Comparison of ENCODE assay signal across 10 cellular contexts in genomic region chr5:88691945-88692868, GRCh38.
DNase-seq lines count a peak whose midpoint lies in the region; ATAC-seq and TF ChIP-seq lines count a peak whose summit lies in the region.
"Had no signal": no experiment of that assay in that cellular context is flagged by ENCODE, and none has a peak within 500 bp of the region (broad histone marks: within the 10 kb centered on the region; RNA-seq: fewer than 3 reads in every experiment).

No MANE protein-coding gene starts in this region.

- ATAC-seq in stimulated activated effector memory CD8-positive, alpha-beta T cell treated with anti-CD3 and anti-CD28 coated beads, Interleukin-12 subunit alpha, Interleukin-12 subunit beta, amount 100 ng/mL, for 72 hours, result no peak

- TF ChIP-seq EP300 in suprapubic skin (IDR thresholded peaks at IDR 0.05), result no peak

- H3K27me3 Mint-ChIP-seq in MCF 10A (ENCODE audit: insufficient read depth, unreplicated experiment), result peaks cover 100% of the 10 kb centered on the region

- H3K9me3 Mint-ChIP-seq in MCF 10A (ENCODE audit: unreplicated experiment), result no peaks in the 10 kb centered on the region
- no peaks in the 10 kb centered on the region for H3K9me3 Mint-ChIP-seq in stimulated activated effector memory CD8-positive, alpha-beta T cell treated with anti-CD3 and anti-CD28 coated beads, Interleukin-12 subunit alpha, Interleukin-12 subunit beta, amount 100 ng/mL, for 72 hours

- intact Hi-C loops in MCF 10A (cut with micrococcal nuclease), result loop anchor here (1.0 to 10.0 kb wide), 2 partner anchors 911 to 1267 kb away; no protein-coding TSS in a partner anchor
- intact Hi-C loops in breast epithelium (cut with DNase I; ENCODE audit: low total_unique reads), result loop anchor here (10.0 kb wide), 1 partner anchor 547 kb away; no protein-coding TSS in a partner anchor

- H3K36me3 ChIP-seq in breast epithelium, result no peaks in the 10 kb centered on the region
- no peaks in the 10 kb centered on the region for H3K36me3 ChIP-seq in suprapubic skin
- H3K36me3 ChIP-seq: BLaER1 treated with 17β-estradiol and CSF1 and Interleukin-3, amounts not matched to agents 10 nM and 100 nM had no signal

- CTCF ChIA-PET in MCF 10A (lab: Yijun Ruan, JAX), result interaction anchor here (0.6 to 4.4 kb wide), 29 partner anchors 10 to 1280 kb away, joined by 3 to 107 read pairs (median 4); partner anchors contain the start of gene CCNH

- H3K4me1 ChIP-seq in breast epithelium, result peaks cover 0 to 7% of the 10 kb centered on the region in 2 donors
- peaks cover 47% of the 10 kb centered on the region for H3K4me1 ChIP-seq in suprapubic skin

- H3K4me3 ChIP-seq in breast epithelium (peak overlapping the region in 1 of 3 donors; percentile 49), suprapubic skin (peak overlapping the region; percentile 32)

- H3K27ac ChIP-seq in breast epithelium (no peak overlapping the region), angular gyrus (ENCODE audit: low read depth, low read length) (peak overlapping the region; percentile 87), suprapubic skin (no peak overlapping the region)
- H3K27ac ChIP-seq: BLaER1 treated with 17β-estradiol and CSF1 and Interleukin-3, amounts not matched to agents 10 nM and 100 nM had no signal

- BruUV-seq in MCF 10A (replicated peaks; lab: Mats Ljungman, UMichigan), result no TSS peak

- peaks cover 7% of the 10 kb centered on the region for H3K4me1 Mint-ChIP-seq in MCF 10A (ENCODE audit: insufficient read depth, unreplicated experiment)
- peaks cover 11% of the 10 kb centered on the region for H3K4me1 Mint-ChIP-seq in stimulated activated effector memory CD8-positive, alpha-beta T cell treated with anti-CD3 and anti-CD28 coated beads, Interleukin-12 subunit alpha, Interleukin-12 subunit beta, amount 100 ng/mL, for 72 hours

- TF ChIP-seq CTCF in MCF 10A (IDR thresholded peaks at IDR 0.05; ENCODE audit: unreplicated experiment), result no peak
- no peak for TF ChIP-seq CTCF in breast epithelium (IDR thresholded peaks at IDR 0.05)
- TF ChIP-seq CTCF in suprapubic skin (IDR thresholded peaks at IDR 0.05), result no peak

- 16% methylated on average over 39 of the region's 52 CpGs for WGBS in suprapubic skin

- peak overlapping the region; percentile 26 for H3K4me3 Mint-ChIP-seq in MCF 10A (ENCODE audit: unreplicated experiment)
- no peak overlapping the region for H3K4me3 Mint-ChIP-seq in stimulated activated effector memory CD8-positive, alpha-beta T cell treated with anti-CD3 and anti-CD28 coated beads, Interleukin-12 subunit alpha, Interleukin-12 subunit beta, amount 100 ng/mL, for 72 hours

- no peaks in the 10 kb centered on the region for H3K9me3 ChIP-seq in breast epithelium
- H3K9me3 ChIP-seq in suprapubic skin, result no peaks in the 10 kb centered on the region

- H3K27ac Mint-ChIP-seq in MCF 10A (ENCODE audit: low read depth, unreplicated experiment), result no peak overlapping the region
- no peak overlapping the region for H3K27ac Mint-ChIP-seq in stimulated activated effector memory CD8-positive, alpha-beta T cell treated with anti-CD3 and anti-CD28 coated beads, Interleukin-12 subunit alpha, Interleukin-12 subunit beta, amount 100 ng/mL, for 72 hours

- H3K27me3 ChIP-seq in breast epithelium, result peaks cover 12 to 98% of the 10 kb centered on the region in 2 donors
- H3K27me3 ChIP-seq in suprapubic skin, result peaks cover 100% of the 10 kb centered on the region

- TF ChIP-seq POLR2A in breast epithelium (IDR thresholded peaks at IDR 0.05) (no peak), suprapubic skin (IDR thresholded peaks at IDR 0.05) (no peak)

- DNase-seq in MCF 10A (ENCODE audit: unreplicated experiment), result no peak
- no peak for DNase-seq in breast epithelium (ENCODE audit: low spot score in 2 of 2)
- DNase-seq in islet precursor cell, result peak; percentile 57
- DNase-seq in suprapubic skin (ENCODE audit: low spot score in 2 of 2), result no peak
- no peak for DNase-seq in RPMI8226
- DNase-seq in stimulated activated effector memory CD8-positive, alpha-beta T cell treated with anti-CD3 and anti-CD28 coated beads, Interleukin-12 subunit alpha, Interleukin-12 subunit beta, amount 100 ng/mL, for 72 hours (ENCODE audit: low spot score in 2 of 2), result no peak
- DNase-seq in NCI-H1436 (lab: John Stamatoyannopoulos, UW), result no peak
- DNase-seq: activated CD8-positive, alpha-beta memory T cell treated with anti-CD3 and anti-CD28 coated beads for 24 hours had no signal

- POLR2A ChIA-PET in MCF 10A (lab: Yijun Ruan, JAX), result no interaction called here

- no peaks in the 10 kb centered on the region for H3K36me3 Mint-ChIP-seq in MCF 10A (ENCODE audit: insufficient read depth, unreplicated experiment)
- peaks cover 7% of the 10 kb centered on the region for H3K36me3 Mint-ChIP-seq in stimulated activated effector memory CD8-positive, alpha-beta T cell treated with anti-CD3 and anti-CD28 coated beads, Interleukin-12 subunit alpha, Interleukin-12 subunit beta, amount 100 ng/mL, for 72 hours
